ENCODE assay signal across 4 cellular contexts in genomic region chr21:10348150-10348549, GRCh38.
DNase-seq lines count a peak whose midpoint lies in the region; ATAC-seq and TF ChIP-seq lines count a peak whose summit lies in the region.
"Not testable (repeated sequence)": the region's sequence is repeated elsewhere in the genome, so short reads cannot be mapped to it uniquely, and the experiment has no call there.

No MANE protein-coding gene starts in this region.

- H3K9me3 ChIP-seq in lung (ENCODE audit: control insufficient read depth in 2 of 2, insufficient read depth in 1 of 2, low read length in 1 of 2) = peaks cover 3 to 27% of the 10 kb centered on the region in 2 donors
- H3K9me3 ChIP-seq in trophoblast cell (ENCODE audit: insufficient read depth, low read depth, low read length) = peaks cover 33% of the 10 kb centered on the region
- peaks cover 2 to 33% (median 15%) of the 10 kb centered on the region in 4 donors for H3K9me3 ChIP-seq in sigmoid colon
- H3K9me3 ChIP-seq in spleen = peaks cover 11 to 93% (median 89%) of the 10 kb centered on the region in 8 donors

- ATAC-seq in lung (ENCODE audit: insufficient read depth, low FRiP score) = not testable (repeated sequence)

- not testable (repeated sequence) for H3K4ac ChIP-seq in trophoblast cell (ENCODE audit: low read depth, low read length)

- not testable (repeated sequence) for H3K9ac ChIP-seq in trophoblast cell (ENCODE audit: low read length)

- not testable (repeated sequence) for H3K79me1 ChIP-seq in trophoblast cell (ENCODE audit: low read length)

- not testable (repeated sequence) for H3K14ac ChIP-seq in trophoblast cell (ENCODE audit: low read length)

- 38 to 40% methylated on average over 3 of the region's 3 CpGs for WGBS in lung, 2 donors
- no CpG with 5 or more reads among the region's 3 CpGs for WGBS in trophoblast cell (ENCODE audit: extremely low coverage, insufficient coverage, insufficient read length)
- WGBS in sigmoid colon, 2 donors = 42 to 44% methylated on average over 3 of the region's 3 CpGs
- WGBS in spleen, 5 donors = 32 to 50% (median 35%) methylated on average over 3 of the region's 3 CpGs

- TF ChIP-seq POLR2A in sigmoid colon (IDR thresholded peaks at IDR 0.05); spleen (IDR thresholded peaks at IDR 0.05): not testable (repeated sequence)

- H3K27ac ChIP-seq in lung (ENCODE audit: low read depth in 1 of 2, low read length in 1 of 2); trophoblast cell (ENCODE audit: low read depth, low read length); sigmoid colon; spleen: not testable (repeated sequence)

- not testable (repeated sequence) for H2BK12ac ChIP-seq in trophoblast cell (ENCODE audit: low read length)

- not testable (repeated sequence) for H3K18ac ChIP-seq in trophoblast cell (ENCODE audit: low read length)

- not testable (repeated sequence) for H3K36me3 ChIP-seq in lung (ENCODE audit: control insufficient read depth in 2 of 2, insufficient read depth in 2 of 2, low read length in 2 of 2); trophoblast cell (ENCODE audit: control insufficient read depth in 1 of 2, insufficient read depth in 2 of 2, low read length in 2 of 2); sigmoid colon; spleen

- H4K8ac ChIP-seq in trophoblast cell (ENCODE audit: low read depth, low read length) = not testable (repeated sequence)

- not testable (repeated sequence) for H3K4me2 ChIP-seq in trophoblast cell (ENCODE audit: low read length)

- H2BK120ac ChIP-seq in trophoblast cell (ENCODE audit: insufficient read depth, low read length, poor library complexity) = not testable (repeated sequence)

- H3K27me3 ChIP-seq in lung (ENCODE audit: control insufficient read depth, insufficient read depth); trophoblast cell (ENCODE audit: insufficient read depth, low read length); sigmoid colon; spleen (replicated peaks in 1 of 7): not testable (repeated sequence)

- H4K91ac ChIP-seq in trophoblast cell (ENCODE audit: low read depth, low read length) = not testable (repeated sequence)

- not testable (repeated sequence) for H3K79me2 ChIP-seq in trophoblast cell (ENCODE audit: control insufficient read depth, insufficient read depth, low read length, poor library complexity)

- not testable (repeated sequence) for TF ChIP-seq CTCF in lung (IDR thresholded peaks at IDR 0.05; ENCODE audit: control extremely low read depth, extremely low read depth); sigmoid colon (IDR thresholded peaks at IDR 0.05); spleen (IDR thresholded peaks at IDR 0.05 in 8 of 11, conservative IDR thresholded peaks at IDR 0.05 in 3 of 11)

- intact Hi-C loops in sigmoid colon (cut with DNase I); spleen (cut with DNase I; ENCODE audit: low total_unique reads): not testable (repeated sequence)

- H3K23ac ChIP-seq in trophoblast cell (ENCODE audit: low read length) = not testable (repeated sequence)

- DNase-seq in lung (ENCODE audit: low spot score) (peak; percentile 27), sigmoid colon (peak; percentile 61), spleen (peak; percentile 66)
- not testable (repeated sequence) for DNase-seq in trophoblast cell

- not testable (repeated sequence) for TF ChIP-seq EP300 in sigmoid colon (IDR thresholded peaks at IDR 0.05)

- H3K4me1 ChIP-seq in lung (ENCODE audit: control insufficient read depth in 2 of 2, insufficient read depth in 2 of 2, low read length in 2 of 2); trophoblast cell (ENCODE audit: control insufficient read depth in 1 of 2, insufficient read depth in 2 of 2, low read length in 2 of 2); sigmoid colon; spleen: not testable (repeated sequence)

- not testable (repeated sequence) for H2BK5ac ChIP-seq in trophoblast cell (ENCODE audit: low read depth, low read length, poor library complexity)

- not testable (repeated sequence) for H2AK5ac ChIP-seq in trophoblast cell (ENCODE audit: low read length)

- not testable (repeated sequence) for H4K12ac ChIP-seq in trophoblast cell (ENCODE audit: low read depth, low read length)

- H2AFZ ChIP-seq in trophoblast cell (ENCODE audit: insufficient read depth, low read length, poor library complexity) = not testable (repeated sequence)

- H3K4me3 ChIP-seq in lung, sigmoid colon, spleen: not testable (repeated sequence)
- H3K4me3 ChIP-seq in trophoblast cell (ENCODE audit: low read depth, low read length) = peak overlapping the region; percentile 8
